29 cellular contexts compared by ENCODE assay signal in the genomic region with DNA sequence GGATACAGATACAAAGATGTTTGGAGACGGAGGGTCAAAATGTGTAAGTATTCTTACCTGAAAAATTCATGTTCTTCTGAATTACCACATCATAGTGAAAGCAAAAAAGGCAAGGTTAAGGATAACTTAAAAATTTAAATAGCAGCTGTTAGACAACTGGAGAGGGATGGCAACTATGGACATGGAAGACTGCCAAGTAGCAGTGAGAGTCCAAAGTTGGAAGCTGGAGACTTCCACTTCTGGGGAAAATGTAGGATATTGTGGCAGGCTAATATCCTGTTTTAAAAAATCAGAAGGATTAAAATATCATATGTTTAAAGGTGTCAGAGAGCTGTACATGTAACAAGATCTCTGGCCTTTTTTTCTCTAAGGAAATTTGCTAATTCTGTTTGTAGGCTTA. TPM values are rescaled to one million over a fixed set of nuclear protein-coding genes. Genes with fewer than 3 reads are reported as not detected.
"Had no signal": no experiment of that assay in that cellular context is flagged by ENCODE, and none has a peak within 500 bp of the region (broad histone marks: within the 10 kb centered on the region; RNA-seq: fewer than 3 reads in every experiment).

No MANE protein-coding gene starts in this region.

- DNase-seq: activated CD4-positive, alpha-beta memory T cell treated with anti-CD3 and anti-CD28 coated beads, Interleukin-2, amount 10 ng/mL, durations not matched to agents 7 days and 5 days; activated CD4-positive, alpha-beta T cell treated with anti-CD3 and anti-CD28 coated beads for 1 hour; activated CD4-positive, alpha-beta T cell treated with anti-CD3 and anti-CD28 coated beads for 4 hours; activated CD4-positive, alpha-beta T cell treated with anti-CD3 and anti-CD28 coated beads, Interleukin-2, amount 10 ng/mL, durations not matched to agents 7 days and 5 days; activated CD4-positive, alpha-beta T cell treated with anti-CD3 and anti-CD28 coated beads, Interleukin-2, amount 50 U/mL, for 4 hours; activated CD8-positive, alpha-beta memory T cell treated with anti-CD3 and anti-CD28 coated beads, Interleukin-2, amount 50 U/mL, for 48 hours; activated gamma-delta T cell; activated naive CD4-positive, alpha-beta T cell; activated naive CD4-positive, alpha-beta T cell treated with anti-CD3 and anti-CD28 coated beads, Interleukin-2, amount 10 ng/mL, durations not matched to agents 7 days and 5 days; activated naive CD8-positive, alpha-beta T cell treated with anti-CD3 and anti-CD28 coated beads, Interleukin-2, amount 10 ng/mL, durations not matched to agents 7 days and 5 days; activated T-cell treated with anti-CD3 and anti-CD28 coated beads for 4 hours; activated T-cell treated with anti-CD3 and anti-CD28 coated beads, Interleukin-2, amount 50 U/mL, for 24 hours; activated T-cell treated with anti-CD3 and anti-CD28 coated beads, Interleukin-2, amount 50 U/mL, for 72 hours; brain microvascular endothelial cell; dorsolateral prefrontal cortex; effector memory CD4-positive, alpha-beta T cell; erythroblast; foreskin melanocyte; heart right ventricle; T-helper 2 cell had no signal

- H3K36me3 Mint-ChIP-seq: activated naive CD4-positive, alpha-beta T cell treated with anti-CD3 and anti-CD28 coated beads, Interleukin-2, amount 10 ng/mL, durations not matched to agents 7 days and 5 days; activated naive CD4-positive, alpha-beta T cell treated with anti-CD3 and anti-CD28 coated beads, Interleukin-2, amount 50 U/mL, for 72 hours; activated naive CD8-positive, alpha-beta T cell treated with anti-CD3 and anti-CD28 coated beads, Interleukin-2, amount 10 ng/mL, durations not matched to agents 7 days and 5 days; WTC11 had no signal

- H3K27ac Mint-ChIP-seq: activated CD4-positive, alpha-beta memory T cell treated with anti-CD3 and anti-CD28 coated beads, Interleukin-2, amount 10 ng/mL, durations not matched to agents 7 days and 5 days; activated CD4-positive, alpha-beta T cell treated with anti-CD3 and anti-CD28 coated beads, Interleukin-2, amount 10 ng/mL, durations not matched to agents 7 days and 5 days; activated naive CD4-positive, alpha-beta T cell treated with anti-CD3 and anti-CD28 coated beads, Interleukin-2, amount 10 ng/mL, durations not matched to agents 7 days and 5 days; activated naive CD8-positive, alpha-beta T cell treated with anti-CD3 and anti-CD28 coated beads, Interleukin-2, amount 10 ng/mL, durations not matched to agents 7 days and 5 days; activated T-cell treated with anti-CD3 and anti-CD28 coated beads, Interleukin-2, amount 50 U/mL, for 24 hours; activated T-cell treated with anti-CD3 and anti-CD28 coated beads, Interleukin-2, amount 50 U/mL, for 72 hours; dendritic cell treated with granulocyte-macrophage colony-stimulating factor and Interleukin-4, amounts not matched to agents 40 ng/mL and 50 ng/mL, for 4 days; WTC11 had no signal

- H3K27ac ChIP-seq: brain microvascular endothelial cell, coronary artery, dorsolateral prefrontal cortex, esophagus muscularis mucosa, gastroesophageal sphincter, heart right ventricle, hepatocyte had no signal

- H3K9me3 ChIP-seq: esophagus muscularis mucosa, gastroesophageal sphincter, heart right ventricle had no signal

- H3K4me1 Mint-ChIP-seq: activated CD4-positive, alpha-beta memory T cell treated with anti-CD3 and anti-CD28 coated beads, Interleukin-2, amount 10 ng/mL, durations not matched to agents 7 days and 5 days; activated CD4-positive, alpha-beta T cell treated with anti-CD3 and anti-CD28 coated beads, Interleukin-2, amount 10 ng/mL, durations not matched to agents 7 days and 5 days; activated naive CD4-positive, alpha-beta T cell treated with anti-CD3 and anti-CD28 coated beads, Interleukin-2, amount 10 ng/mL, durations not matched to agents 7 days and 5 days; activated naive CD8-positive, alpha-beta T cell treated with anti-CD3 and anti-CD28 coated beads, Interleukin-2, amount 10 ng/mL, durations not matched to agents 7 days and 5 days; central memory CD8-positive, alpha-beta T cell had no signal

- H2AFZ ChIP-seq: hepatocyte had no signal

- H3K79me2 ChIP-seq: hepatocyte had no signal

- H3K4me1 ChIP-seq: esophagus muscularis mucosa, gastroesophageal sphincter, heart right ventricle had no signal

- H3K27me3 Mint-ChIP-seq: activated naive CD4-positive, alpha-beta T cell treated with anti-CD3 and anti-CD28 coated beads, Interleukin-2, amount 10 ng/mL, durations not matched to agents 7 days and 5 days; activated T-cell treated with anti-CD3 and anti-CD28 coated beads, Interleukin-2, amount 50 U/mL, for 24 hours; central memory CD8-positive, alpha-beta T cell had no signal

- H3K36me3 ChIP-seq: brain microvascular endothelial cell, esophagus muscularis mucosa, gastroesophageal sphincter, heart right ventricle had no signal

- H3K4me2 ChIP-seq: hepatocyte had no signal

- H3K9me3 Mint-ChIP-seq: activated CD4-positive, alpha-beta memory T cell treated with anti-CD3 and anti-CD28 coated beads, Interleukin-2, amount 10 ng/mL, durations not matched to agents 7 days and 5 days; activated CD4-positive, alpha-beta T cell treated with anti-CD3 and anti-CD28 coated beads, Interleukin-2, amount 10 ng/mL, durations not matched to agents 7 days and 5 days; activated naive CD4-positive, alpha-beta T cell treated with anti-CD3 and anti-CD28 coated beads, Interleukin-2, amount 10 ng/mL, durations not matched to agents 7 days and 5 days; activated naive CD4-positive, alpha-beta T cell treated with anti-CD3 and anti-CD28 coated beads, Interleukin-2, amount 50 U/mL, for 72 hours; activated naive CD8-positive, alpha-beta T cell treated with anti-CD3 and anti-CD28 coated beads, Interleukin-2, amount 10 ng/mL, durations not matched to agents 7 days and 5 days; activated T-cell treated with anti-CD3 and anti-CD28 coated beads, Interleukin-2, amount 50 U/mL, for 24 hours; activated T-cell treated with anti-CD3 and anti-CD28 coated beads, Interleukin-2, amount 50 U/mL, for 72 hours; central memory CD8-positive, alpha-beta T cell; dendritic cell treated with granulocyte-macrophage colony-stimulating factor and Interleukin-4, amounts not matched to agents 40 ng/mL and 50 ng/mL, for 4 days had no signal

- H3K4me3 Mint-ChIP-seq: activated CD4-positive, alpha-beta memory T cell treated with anti-CD3 and anti-CD28 coated beads, Interleukin-2, amount 10 ng/mL, durations not matched to agents 7 days and 5 days; activated CD4-positive, alpha-beta T cell treated with anti-CD3 and anti-CD28 coated beads, Interleukin-2, amount 10 ng/mL, durations not matched to agents 7 days and 5 days; activated naive CD4-positive, alpha-beta T cell treated with anti-CD3 and anti-CD28 coated beads, Interleukin-2, amount 10 ng/mL, durations not matched to agents 7 days and 5 days; activated naive CD8-positive, alpha-beta T cell treated with anti-CD3 and anti-CD28 coated beads, Interleukin-2, amount 10 ng/mL, durations not matched to agents 7 days and 5 days; activated T-cell treated with anti-CD3 and anti-CD28 coated beads, Interleukin-2, amount 50 U/mL, for 24 hours; activated T-cell treated with anti-CD3 and anti-CD28 coated beads, Interleukin-2, amount 50 U/mL, for 72 hours; central memory CD8-positive, alpha-beta T cell; dendritic cell treated with granulocyte-macrophage colony-stimulating factor and Interleukin-4, amounts not matched to agents 40 ng/mL and 50 ng/mL, for 4 days; WTC11 had no signal

- H3K27me3 ChIP-seq: brain microvascular endothelial cell, dorsolateral prefrontal cortex, gastroesophageal sphincter, heart right ventricle, hepatocyte had no signal

- H3K4me3 ChIP-seq: coronary artery, dorsolateral prefrontal cortex, esophagus muscularis mucosa, gastroesophageal sphincter, heart right ventricle, hepatocyte had no signal

RNA-seq across cellular contexts. Expression of gene CDH26, which starts 54.6 kb away (rescaled TPM):
- total RNA-seq: glomerular endothelial cell had no signal
